17 cellular contexts compared by ENCODE assay signal in the genomic region with DNA sequence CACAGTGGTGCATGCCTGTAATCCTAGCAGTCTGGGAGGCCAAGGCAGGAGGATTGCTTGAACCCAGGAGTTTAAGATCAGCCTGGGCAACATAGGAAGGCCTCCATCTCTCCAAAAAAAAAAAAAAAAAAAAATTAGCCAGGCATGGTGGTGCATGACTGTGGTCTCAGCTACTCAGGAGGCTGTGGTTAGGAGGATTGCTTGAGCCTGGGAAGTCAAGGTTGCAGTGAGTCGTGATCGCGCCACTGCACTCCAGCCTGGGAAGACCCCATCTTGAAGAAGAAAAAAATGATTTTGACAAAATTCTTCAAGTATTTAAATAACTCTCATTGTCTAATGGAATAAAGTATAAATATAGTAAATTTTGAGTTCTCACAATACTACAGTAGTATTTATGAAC.
DNase-seq lines count a peak whose midpoint lies in the region; ATAC-seq and TF ChIP-seq lines count a peak whose summit lies in the region.
"Had no signal": no experiment of that assay in that cellular context is flagged by ENCODE, and none has a peak within 500 bp of the region (broad histone marks: within the 10 kb centered on the region; RNA-seq: fewer than 3 reads in every experiment).

No MANE protein-coding gene starts in this region.

- ATAC-seq in activated CD4-positive, CD25-positive, alpha-beta regulatory T cell treated with anti-CD3 and anti-CD28 coated beads, Interleukin-2, amount 50 U/mL, for 24 hours = no peak
- ATAC-seq: GM12878 had no signal

- H3K4me2 ChIP-seq in Karpas-422 (ENCODE audit: low read depth, low read length, poor library complexity, severe bottlenecking) (no peak overlapping the region), SK-N-SH (no peak overlapping the region)

- H4K20me1 ChIP-seq in Karpas-422 (ENCODE audit: insufficient read depth, low read depth, low read length) (no peaks in the 10 kb centered on the region), SK-N-SH (ENCODE audit: insufficient read depth) (no peaks in the 10 kb centered on the region)

- H3K4me1 ChIP-seq in Karpas-422 (ENCODE audit: low read length) (peaks cover 38% of the 10 kb centered on the region), SK-N-SH (ENCODE audit: control insufficient read depth in 1 of 2, insufficient read depth in 2 of 2, low read depth in 1 of 2, low read length in 1 of 2) (no peaks in the 10 kb centered on the region)

- no peaks in the 10 kb centered on the region for H3K9me2 ChIP-seq in Karpas-422 (replicated peaks; ENCODE audit: insufficient read depth, low read length)
- H3K9me2 ChIP-seq in SK-N-SH = no peaks in the 10 kb centered on the region

- POLR2A ChIA-PET in SK-N-SH (lab: Yijun Ruan, JAX) = no interaction called here

- DNase-seq in EL (peak; percentile 52), Karpas-422 (no peak), astrocyte of the spinal cord (ENCODE audit: low read depth, low spot score) (peak; percentile 2), myocyte (ENCODE audit: low read depth) (peak; percentile 26), SK-N-SH (no peak), dermis blood vessel endothelial cell (no peak), SKM-1 (lab: John Stamatoyannopoulos, UW; ENCODE audit: unreplicated experiment) (no peak)
- DNase-seq: NCI-H1105 treated with DMSO at 0.1 percent for 48 hours, NCI-H1694, NCI-H2081 treated with DMSO at 0.1 percent for 48 hours, NCI-H510A treated with DMSO at 0.1 percent for 48 hours, NCI-H82, RPMI8226, SHP77 treated with DMSO at 0.1 percent for 48 hours had no signal

- H3K79me2 ChIP-seq in Karpas-422 (ENCODE audit: low read length) = no peaks in the 10 kb centered on the region
- H3K79me2 ChIP-seq in SK-N-SH (ENCODE audit: insufficient read depth) = no peaks in the 10 kb centered on the region

- CTCF ChIA-PET in SK-N-SH (lab: Yijun Ruan, JAX) = no interaction called here

- no peak for TF ChIP-seq EP300 in SK-N-SH (IDR thresholded peaks at IDR 0.05; ENCODE audit: borderline replicate concordance in 1 of 2, low read depth in 1 of 2, low read length in 1 of 2)

- H3K27me3 ChIP-seq in Karpas-422 (ENCODE audit: low read length) (no peaks in the 10 kb centered on the region), SK-N-SH (ENCODE audit: insufficient read depth) (no peaks in the 10 kb centered on the region)

- H3K36me3 ChIP-seq in Karpas-422 (ENCODE audit: insufficient read depth, low read length) (peaks cover 7% of the 10 kb centered on the region; the same call in 1 of the 2 replicates), SK-N-SH (replicated peaks in 1 of 2; ENCODE audit: control insufficient read depth in 1 of 2, insufficient read depth in 2 of 2, low read length in 1 of 2) (no peaks in the 10 kb centered on the region)

- H3K9ac ChIP-seq in Karpas-422 (ENCODE audit: low read length) = no peak overlapping the region
- H3K9ac ChIP-seq in SK-N-SH = no peak overlapping the region

- peak overlapping the region; percentile 36 for H3K27ac ChIP-seq in Karpas-422 (ENCODE audit: low read length)
- H3K27ac ChIP-seq in SK-N-SH (ENCODE audit: low read depth in 2 of 2, low read length in 1 of 2) = no peak overlapping the region
- H3K27ac ChIP-seq: C4-2B had no signal

- no peak overlapping the region for H3K4me3 ChIP-seq in Karpas-422 (ENCODE audit: low read length)
- no peak overlapping the region for H3K4me3 ChIP-seq in astrocyte of the spinal cord (ENCODE audit: low read depth, low read length)
- no peak overlapping the region for H3K4me3 ChIP-seq in SK-N-SH (ENCODE audit: low read depth in 2 of 2, low read length in 1 of 2)
- H3K4me3 ChIP-seq: GM12878 had no signal

- H3K9me3 ChIP-seq in Karpas-422 (ENCODE audit: low read length) (peaks cover 5% of the 10 kb centered on the region; the same call in 1 of the 2 replicates), SK-N-SH (no peaks in the 10 kb centered on the region)

- TF ChIP-seq RAD21 in SK-N-SH (IDR thresholded peaks at IDR 0.05; ENCODE audit: low read length) = no peak

- TF ChIP-seq CTCF in astrocyte of the spinal cord (IDR thresholded peaks at IDR 0.05; ENCODE audit: low read depth, low read length) (no peak), SK-N-SH (IDR thresholded peaks at IDR 0.05) (no peak)

- 16% methylated on average over 3 of the region's 3 CpGs for WGBS in SK-N-SH (ENCODE audit: low lambda C conversion rate)

- no peaks in the 10 kb centered on the region for H3F3A ChIP-seq in SK-N-SH (replicated peaks; ENCODE audit: insufficient read depth)

- H2AFZ ChIP-seq in Karpas-422 (ENCODE audit: low read length) (no peak overlapping the region), SK-N-SH (ENCODE audit: low read depth) (no peak overlapping the region)

- in situ Hi-C loops in astrocyte of the spinal cord (cut with HindIII; ENCODE audit: low sequenced_read_pairs) = no loop called here

TF ChIP-seq in SK-N-SH, 30 proteins besides CTCF, POLR2A, EP300 and RAD21:
- TF ChIP-seq SMC3 (IDR thresholded peaks at IDR 0.05; ENCODE audit: low read depth, low read length) (no peak), SIN3A (IDR thresholded peaks at IDR 0.05; ENCODE audit: borderline replicate concordance, low read depth, low read length) (no peak), TAF1 (IDR thresholded peaks at IDR 0.05; ENCODE audit: borderline replicate concordance, low read depth, low read length) (no peak), YY1 (IDR thresholded peaks at IDR 0.05; ENCODE audit: low read depth) (no peak), MXI1 (IDR thresholded peaks at IDR 0.05; ENCODE audit: low read depth, low read length) (no peak), FOSL2 (IDR thresholded peaks at IDR 0.05; ENCODE audit: borderline replicate concordance, low read depth) (no peak), RFX5 (IDR thresholded peaks at IDR 0.05; ENCODE audit: low read length) (no peak)
- TF ChIP-seq, protein P1, sequence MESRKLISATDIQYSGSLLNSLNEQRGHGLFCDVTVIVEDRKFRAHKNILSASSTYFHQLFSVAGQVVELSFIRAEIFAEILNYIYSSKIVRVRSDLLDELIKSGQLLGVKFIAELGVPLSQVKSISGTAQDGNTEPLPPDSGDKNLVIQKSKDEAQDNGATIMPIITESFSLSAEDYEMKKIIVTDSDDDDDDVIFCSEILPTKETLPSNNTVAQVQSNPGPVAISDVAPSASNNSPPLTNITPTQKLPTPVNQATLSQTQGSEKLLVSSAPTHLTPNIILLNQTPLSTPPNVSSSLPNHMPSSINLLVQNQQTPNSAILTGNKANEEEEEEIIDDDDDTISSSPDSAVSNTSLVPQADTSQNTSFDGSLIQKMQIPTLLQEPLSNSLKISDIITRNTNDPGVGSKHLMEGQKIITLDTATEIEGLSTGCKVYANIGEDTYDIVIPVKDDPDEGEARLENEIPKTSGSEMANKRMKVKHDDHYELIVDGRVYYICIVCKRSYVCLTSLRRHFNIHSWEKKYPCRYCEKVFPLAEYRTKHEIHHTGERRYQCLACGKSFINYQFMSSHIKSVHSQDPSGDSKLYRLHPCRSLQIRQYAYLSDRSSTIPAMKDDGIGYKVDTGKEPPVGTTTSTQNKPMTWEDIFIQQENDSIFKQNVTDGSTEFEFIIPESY (IDR thresholded peaks at IDR 0.05; ENCODE audit: borderline replicate concordance, low read depth) = no peak
- TF ChIP-seq, protein P2, sequence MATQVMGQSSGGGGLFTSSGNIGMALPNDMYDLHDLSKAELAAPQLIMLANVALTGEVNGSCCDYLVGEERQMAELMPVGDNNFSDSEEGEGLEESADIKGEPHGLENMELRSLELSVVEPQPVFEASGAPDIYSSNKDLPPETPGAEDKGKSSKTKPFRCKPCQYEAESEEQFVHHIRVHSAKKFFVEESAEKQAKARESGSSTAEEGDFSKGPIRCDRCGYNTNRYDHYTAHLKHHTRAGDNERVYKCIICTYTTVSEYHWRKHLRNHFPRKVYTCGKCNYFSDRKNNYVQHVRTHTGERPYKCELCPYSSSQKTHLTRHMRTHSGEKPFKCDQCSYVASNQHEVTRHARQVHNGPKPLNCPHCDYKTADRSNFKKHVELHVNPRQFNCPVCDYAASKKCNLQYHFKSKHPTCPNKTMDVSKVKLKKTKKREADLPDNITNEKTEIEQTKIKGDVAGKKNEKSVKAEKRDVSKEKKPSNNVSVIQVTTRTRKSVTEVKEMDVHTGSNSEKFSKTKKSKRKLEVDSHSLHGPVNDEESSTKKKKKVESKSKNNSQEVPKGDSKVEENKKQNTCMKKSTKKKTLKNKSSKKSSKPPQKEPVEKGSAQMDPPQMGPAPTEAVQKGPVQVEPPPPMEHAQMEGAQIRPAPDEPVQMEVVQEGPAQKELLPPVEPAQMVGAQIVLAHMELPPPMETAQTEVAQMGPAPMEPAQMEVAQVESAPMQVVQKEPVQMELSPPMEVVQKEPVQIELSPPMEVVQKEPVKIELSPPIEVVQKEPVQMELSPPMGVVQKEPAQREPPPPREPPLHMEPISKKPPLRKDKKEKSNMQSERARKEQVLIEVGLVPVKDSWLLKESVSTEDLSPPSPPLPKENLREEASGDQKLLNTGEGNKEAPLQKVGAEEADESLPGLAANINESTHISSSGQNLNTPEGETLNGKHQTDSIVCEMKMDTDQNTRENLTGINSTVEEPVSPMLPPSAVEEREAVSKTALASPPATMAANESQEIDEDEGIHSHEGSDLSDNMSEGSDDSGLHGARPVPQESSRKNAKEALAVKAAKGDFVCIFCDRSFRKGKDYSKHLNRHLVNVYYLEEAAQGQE (IDR thresholded peaks at IDR 0.05; ENCODE audit: low read depth, low read length) = no peak

Comparison
In these comparisons a context has a peak if more than half of its experiments do, and no peak if none do; other contexts are left out.
1. DNase-seq: peak in EL (single experiment), astrocyte of the spinal cord (single experiment) and myocyte (single experiment); none in Karpas-422 (single experiment), SK-N-SH (single experiment), dermis blood vessel endothelial cell (single experiment) and SKM-1 (single experiment).